Comparison of ENCODE assay signal across 7 cellular contexts in the genomic region with DNA sequence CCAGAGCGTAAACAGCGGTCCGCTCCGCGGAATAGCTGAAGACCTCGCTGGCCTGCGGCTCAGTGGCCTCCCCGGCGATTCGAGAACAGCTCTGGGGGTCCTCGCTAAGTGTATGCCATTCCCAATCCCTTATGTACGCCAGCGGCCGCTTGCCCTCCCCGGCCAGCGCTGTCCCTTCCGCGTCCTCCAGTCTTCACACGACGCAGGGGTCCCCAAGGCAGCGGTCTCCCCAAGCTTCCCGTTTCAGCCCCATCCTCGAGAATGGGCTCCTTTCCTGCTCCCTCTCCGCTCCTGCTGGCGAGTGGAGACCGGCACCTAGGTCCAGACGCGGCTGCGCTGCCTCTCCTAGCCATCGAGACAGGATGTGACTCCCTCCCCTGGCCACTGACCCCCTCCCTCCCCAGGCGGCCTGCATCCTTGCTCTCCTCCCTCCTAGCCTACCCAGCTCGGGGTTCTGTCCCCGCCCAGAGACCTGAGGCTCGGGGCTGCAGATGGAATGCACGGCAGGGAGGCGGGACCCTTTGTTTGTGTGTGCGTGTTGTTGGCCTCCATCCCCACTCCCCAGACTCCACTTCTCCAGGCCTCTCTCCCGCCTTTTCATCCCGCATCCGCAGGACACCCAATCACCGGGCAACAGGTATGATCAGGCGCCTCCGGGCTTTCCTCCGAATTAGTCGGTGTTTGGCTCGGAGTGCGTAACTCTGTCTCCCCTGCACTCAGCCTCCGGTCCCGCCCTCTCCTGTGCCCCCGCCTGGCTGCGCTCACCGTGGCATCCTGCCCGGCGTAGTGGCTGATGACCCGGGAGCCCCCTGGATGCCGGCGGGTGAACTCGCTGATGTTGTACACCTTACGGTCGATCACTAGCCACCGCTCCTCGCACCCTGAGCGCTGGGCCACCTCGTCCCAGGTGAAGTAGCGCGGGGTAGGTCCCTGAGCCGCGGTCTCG. TPM values are rescaled to one million over a fixed set of nuclear protein-coding genes. Genes with fewer than 3 reads are reported as not detected.
DNase-seq lines count a peak whose midpoint lies in the region; FAIRE-seq and TF ChIP-seq lines count a peak whose summit lies in the region.

No MANE protein-coding gene starts in this region.

- no peaks in the 10 kb centered on the region for H3K9me3 ChIP-seq in WERI-Rb-1 (ENCODE audit: severe bottlenecking)
- no peaks in the 10 kb centered on the region for H3K9me3 ChIP-seq in kidney (ENCODE audit: control insufficient read depth in 1 of 2, low read length in 2 of 2)

- H3K4me1 ChIP-seq in kidney (ENCODE audit: control insufficient read depth in 1 of 2, insufficient read depth in 1 of 2, low read depth in 1 of 2, low read length in 2 of 2): peaks cover 0 to 8% of the 10 kb centered on the region in 2 donors

- DNase-seq in HFF-Myc (ENCODE audit: extremely low read depth, low read depth) (no peak), NCI-H1417 treated with DMSO at 0.1 percent for 48 hours (lab: John Stamatoyannopoulos, UW) (peak; percentile 12), WERI-Rb-1 (peak; percentile 71), cerebellum (ENCODE audit: low spot score) (peak; percentile 68), kidney (peak; percentile 91)
- peak; percentile 30 to 41 for DNase-seq in stimulated activated CD4-positive, alpha-beta T cell treated with anti-CD3 and anti-CD28 coated beads, Interleukin-15, amount 100 ng/mL, for 1 hour (ENCODE audit: low read depth in 1 of 2, low spot score in 1 of 2)

- peak overlapping the region; percentile 94 for H3K9ac ChIP-seq in kidney (ENCODE audit: low read length in 2 of 2)

- no peak for FAIRE-seq in kidney (lab: Jason Lieb, UNC)

- H3K27ac ChIP-seq in WERI-Rb-1 (peak overlapping the region; percentile 98), kidney (ENCODE audit: low read depth in 2 of 2, low read length in 2 of 2) (peak overlapping the region; percentile 93 to 97)

- H3K4me3 ChIP-seq in HFF-Myc (replicated peaks; ENCODE audit: low read depth, low read length) (peak overlapping the region; percentile 66), WERI-Rb-1 (ENCODE audit: low read depth, low read length) (peak overlapping the region; percentile 92), kidney (ENCODE audit: low read length in 2 of 2) (peak overlapping the region; percentile 75 to 79)

- intact Hi-C loops in kidney (cut with DNase I): no loop called here

- H3K36me3 ChIP-seq in WERI-Rb-1: peaks cover 48% of the 10 kb centered on the region
- peaks cover 2 to 3% of the 10 kb centered on the region in 2 donors for H3K36me3 ChIP-seq in kidney (ENCODE audit: control insufficient read depth in 1 of 2, insufficient read depth in 2 of 2, low read length in 2 of 2)

- H3K27me3 ChIP-seq in WERI-Rb-1 (ENCODE audit: insufficient read depth, low read depth, severe bottlenecking): no peaks in the 10 kb centered on the region

- TF ChIP-seq CTCF in GM12874 (IDR thresholded peaks at IDR 0.05; ENCODE audit: insufficient read depth, low read depth, low read length): 0 out of 2 replicates have a peak, but pooled peaks have one; percentile 10
- no peak for TF ChIP-seq CTCF in HFF-Myc (IDR thresholded peaks at IDR 0.05; ENCODE audit: low read depth, low read length, missing control alignments)
- TF ChIP-seq CTCF in WERI-Rb-1 (IDR thresholded peaks at IDR 0.05; ENCODE audit: low read depth, low read length): no peak
- no peak for TF ChIP-seq CTCF in kidney (IDR thresholded peaks at IDR 0.05; ENCODE audit: borderline replicate concordance, extremely low read depth, insufficient read depth)

RNA-seq across cellular contexts. Expression of a gene that starts 0.7 kb away (rescaled TPM):
- total RNA-seq in cerebellum: 58.0 TPM
- total RNA-seq in kidney: 19.5 TPM
- 6.7 TPM for polyA plus RNA-seq in kidney (ENCODE audit: insufficient read depth, low read depth, low replicate concordance)

RNA-seq across cellular contexts. Expression of a gene that starts 12.0 kb away (rescaled TPM):
- total RNA-seq in cerebellum (88.6 TPM), kidney (49.2 TPM)
- 9.8 TPM for polyA plus RNA-seq in kidney (ENCODE audit: insufficient read depth, low read depth, low replicate concordance)

RNA-seq across cellular contexts. Expression of a gene that starts 23.4 kb away (rescaled TPM):
- total RNA-seq in cerebellum (15.2 TPM), kidney (8.8 TPM)
- 8.5 TPM for polyA plus RNA-seq in kidney (ENCODE audit: insufficient read depth, low read depth, low replicate concordance)

RNA-seq across cellular contexts. Expression of a gene that starts 23.7 kb away (rescaled TPM):
- 74.4 TPM for total RNA-seq in cerebellum
- 92.1 TPM for total RNA-seq in kidney
- polyA plus RNA-seq in kidney (ENCODE audit: insufficient read depth, low read depth, low replicate concordance): 228 TPM
